In the genomic region with DNA sequence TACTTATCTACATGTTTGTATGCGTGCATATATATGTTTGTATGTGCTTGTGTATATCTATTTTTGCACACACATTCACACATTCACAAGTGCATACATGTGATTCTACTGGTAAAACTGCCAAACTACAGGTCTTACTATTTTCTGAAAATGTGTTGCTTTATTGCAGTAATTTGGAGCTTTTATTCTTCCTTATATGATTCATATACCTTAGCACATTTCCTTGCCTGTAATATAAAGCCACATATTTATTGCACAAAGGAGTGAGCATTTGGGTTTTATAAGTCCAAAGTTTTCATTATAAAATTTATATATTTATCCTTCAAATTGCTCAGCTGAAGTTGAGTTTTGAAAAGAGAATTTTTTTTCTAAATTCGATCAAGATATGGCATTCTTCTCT, we compare ENCODE assay signal across 7 cellular contexts.
"Had no signal": no experiment of that assay in that cellular context is flagged by ENCODE, and none has a peak within 500 bp of the region (broad histone marks: within the 10 kb centered on the region; RNA-seq: fewer than 3 reads in every experiment).

No MANE protein-coding gene starts in this region.

- H3K27ac ChIP-seq: GM23248, HL-60 had no signal

- ATAC-seq: K562 had no signal

- H3K4me3 ChIP-seq: GM23248, K562 had no signal

- FAIRE-seq: K562 had no signal

- DNase-seq: GM23248, GOT3, H9, HCEC 1CT, IMR-90 had no signal

- H2AFZ ChIP-seq: GM23248 had no signal

- H3K9ac ChIP-seq: GM23248 had no signal
